ENCODE assay signal across 33 cellular contexts in genomic region chr1:81613803-81614202, GRCh38.
"Had no signal": no experiment of that assay in that cellular context is flagged by ENCODE, and none has a peak within 500 bp of the region (broad histone marks: within the 10 kb centered on the region; RNA-seq: fewer than 3 reads in every experiment).

No MANE protein-coding gene starts in this region.

- H3K9me3 ChIP-seq: MG63 had no signal

- H3K36me3 ChIP-seq: MG63 had no signal

- DNase-seq: Karpas-422, Kasumi-1, MG63, MM.1S, MV-4-11, NCI-H1048, NCI-H1092, NCI-H1092 treated with DMSO at 0.1 percent for 48 hours, NCI-H1105, NCI-H1105 treated with DMSO at 0.1 percent for 48 hours, NCI-H1417, NCI-H1417 treated with DMSO at 0.1 percent for 48 hours, NCI-H1436, NCI-H1436 treated with DMSO at 0.1 percent for 48 hours, NCI-H146, NCI-H1694, NCI-H1694 treated with DMSO at 0.1 percent for 48 hours, NCI-H187, NCI-H187 treated with DMSO at 0.1 percent for 48 hours, NCI-H2029, NCI-H2029 treated with DMSO at 0.1 percent for 48 hours, NCI-H2081, NCI-H2081 treated with DMSO at 0.1 percent for 48 hours, NCI-H2107, NCI-H2171, NCI-H2171 treated with DMSO at 0.1 percent for 48 hours, NCI-H2227 treated with DMSO at 0.1 percent for 48 hours, NCI-H226, NCI-H345, NCI-H446, NCI-H446 treated with DMSO at 0.1 percent for 48 hours, NCI-H510A had no signal

- H3K9ac ChIP-seq: KMS-11 had no signal

- H3K4me3 ChIP-seq: MG63 had no signal

- H3K27ac ChIP-seq: KMS-11 had no signal

- H3K27me3 ChIP-seq: MG63 had no signal

- H3K4me2 ChIP-seq: KMS-11 had no signal
